32 cellular contexts compared by ENCODE assay signal in genomic region chr5:151490617-151491016, GRCh38.
"Had no signal": no experiment of that assay in that cellular context is flagged by ENCODE, and none has a peak within 500 bp of the region (broad histone marks: within the 10 kb centered on the region; RNA-seq: fewer than 3 reads in every experiment).

No MANE protein-coding gene starts in this region.

- H3K9ac ChIP-seq: KMS-11 had no signal

- H3K4me1 Mint-ChIP-seq: activated B cell treated with CpG ODN at 0.5 μM for 24 hours had no signal

- H3K9me3 Mint-ChIP-seq: activated B cell treated with CpG ODN at 0.5 μM for 24 hours; activated CD4-positive, alpha-beta memory T cell treated with anti-CD3 and anti-CD28 coated beads for 36 hours; activated naive CD4-positive, alpha-beta T cell treated with anti-CD3 and anti-CD28 coated beads for 36 hours; activated naive CD4-positive, alpha-beta T cell treated with anti-CD3 and anti-CD28 coated beads, Interleukin-2, amount 50 U/mL, for 72 hours; activated T-cell treated with anti-CD3 and anti-CD28 coated beads, Interleukin-2, amount 50 U/mL, for 4 hours; activated T-helper 1 cell treated with anti-CD3 and anti-CD28 coated beads, Interleukin-12 subunit alpha, Interleukin-12 subunit beta, Interleukin-2, Interleukin-4 antibody, amounts not matched to agents 30 ng/mL and 10 ng/mL and 1 ng/mL, durations not matched to agents 14 hours and 24 hours and 36 hours; brain had no signal

- DNase-seq: activated B cell treated with CpG ODN at 0.5 μM for 24 hours; activated CD4-positive, alpha-beta memory T cell treated with anti-CD3 and anti-CD28 coated beads for 36 hours; activated CD4-positive, alpha-beta T cell treated with anti-CD3 and anti-CD28 coated beads for 4 hours; activated CD4-positive, alpha-beta T cell treated with anti-CD3 and anti-CD28 coated beads, Interleukin-2, amount 50 U/mL, for 1 hour; activated CD4-positive, CD25-positive, alpha-beta regulatory T cell treated with anti-CD3 and anti-CD28 coated beads, Interleukin-2, amount 50 U/mL, for 72 hours; activated CD8-positive, alpha-beta memory T cell treated with anti-CD3 and anti-CD28 coated beads, Interleukin-2, amount 50 U/mL, for 4 hours; activated gamma-delta T cell treated with Interleukin-2 at 50 U/mL for 16 hours; activated naive CD4-positive, alpha-beta T cell treated with anti-CD3 and anti-CD28 coated beads for 36 hours; activated T-cell treated with anti-CD3 and anti-CD28 coated beads for 4 hours; activated T-cell treated with anti-CD3 and anti-CD28 coated beads, Interleukin-2, amount 50 U/mL, for 4 hours; anterior cingulate cortex; central memory CD4-positive, alpha-beta T cell; MM.1S; MV-4-11; NCI-H1105; NCI-H1417 treated with DMSO at 0.1 percent for 48 hours; NCI-H187 treated with DMSO at 0.1 percent for 48 hours; NCI-H2081; NCI-H345; NCI-H524 treated with DMSO at 0.1 percent for 48 hours; SHP77 treated with DMSO at 0.1 percent for 48 hours; SW 1271; T-helper 1 cell; T-helper 2 cell; T-helper 9 cell had no signal

- H3K4me2 ChIP-seq: KMS-11 had no signal

- H3K4me3 Mint-ChIP-seq: activated B cell treated with CpG ODN at 0.5 μM for 24 hours; activated CD4-positive, alpha-beta memory T cell treated with anti-CD3 and anti-CD28 coated beads for 36 hours; activated naive CD4-positive, alpha-beta T cell treated with anti-CD3 and anti-CD28 coated beads for 36 hours; activated T-cell treated with anti-CD3 and anti-CD28 coated beads, Interleukin-2, amount 50 U/mL, for 4 hours; activated T-helper 1 cell treated with anti-CD3 and anti-CD28 coated beads, Interleukin-12 subunit alpha, Interleukin-12 subunit beta, Interleukin-2, Interleukin-4 antibody, amounts not matched to agents 30 ng/mL and 10 ng/mL and 1 ng/mL, durations not matched to agents 14 hours and 24 hours and 36 hours; brain had no signal

- H3K27ac ChIP-seq: KMS-11, VCaP had no signal

- FAIRE-seq: bronchial epithelial cell had no signal

- H3K36me3 Mint-ChIP-seq: activated naive CD4-positive, alpha-beta T cell treated with anti-CD3 and anti-CD28 coated beads, Interleukin-2, amount 50 U/mL, for 72 hours had no signal

- H3K27ac Mint-ChIP-seq: activated B cell treated with CpG ODN at 0.5 μM for 24 hours; activated CD4-positive, alpha-beta memory T cell treated with anti-CD3 and anti-CD28 coated beads for 36 hours; activated naive CD4-positive, alpha-beta T cell treated with anti-CD3 and anti-CD28 coated beads for 36 hours; activated naive CD4-positive, alpha-beta T cell treated with anti-CD3 and anti-CD28 coated beads, Interleukin-2, amount 50 U/mL, for 72 hours; activated T-helper 1 cell treated with anti-CD3 and anti-CD28 coated beads, Interleukin-12 subunit alpha, Interleukin-12 subunit beta, Interleukin-2, Interleukin-4 antibody, amounts not matched to agents 30 ng/mL and 10 ng/mL and 1 ng/mL, durations not matched to agents 14 hours and 24 hours and 36 hours had no signal

- ATAC-seq: activated naive CD4-positive, alpha-beta T cell treated with anti-CD3 and anti-CD28 coated beads, Interleukin-2, amount 50 U/mL, for 72 hours; activated T-cell treated with anti-CD3 and anti-CD28 coated beads, Interleukin-2, amount 50 U/mL, for 4 hours; Panc1 had no signal

- H3K27me3 Mint-ChIP-seq: activated B cell treated with CpG ODN at 0.5 μM for 24 hours; activated CD4-positive, alpha-beta memory T cell treated with anti-CD3 and anti-CD28 coated beads for 36 hours; brain had no signal
